Comparison of ENCODE assay signal across 8 cellular contexts in genomic region chr2:119517433-119517832, GRCh38. TPM values are rescaled to one million over a fixed set of nuclear protein-coding genes. Genes with fewer than 3 reads are reported as not detected.
DNase-seq lines count a peak whose midpoint lies in the region; TF ChIP-seq lines count a peak whose summit lies in the region.

No MANE protein-coding gene starts in this region.

- H2BK5ac ChIP-seq in mesendoderm (ENCODE audit: low read length): no peak overlapping the region

- H3K9ac ChIP-seq in SU-DHL-6 (ENCODE audit: low read length) (no peak overlapping the region), mesendoderm (ENCODE audit: low read length) (no peak overlapping the region)

- H3F3A ChIP-seq in SU-DHL-6 (ENCODE audit: insufficient read depth): no peaks in the 10 kb centered on the region

- no peak overlapping the region for H3K4ac ChIP-seq in mesendoderm (ENCODE audit: low read depth, low read length)

- H2AFZ ChIP-seq in SU-DHL-6 (ENCODE audit: low read depth, low read length, severe bottlenecking): no peak overlapping the region

- no peak overlapping the region for H4K5ac ChIP-seq in mesendoderm (ENCODE audit: low read length)

- H3K36me3 ChIP-seq in SU-DHL-6 (ENCODE audit: low read length) (no peaks in the 10 kb centered on the region), mesendoderm (ENCODE audit: control insufficient read depth, insufficient read depth, low read length) (no peaks in the 10 kb centered on the region), vagina (no peaks in the 10 kb centered on the region)

- no peak overlapping the region for H2BK15ac ChIP-seq in mesendoderm (replicated peaks; ENCODE audit: low read depth)

- H4K8ac ChIP-seq in mesendoderm (ENCODE audit: low read depth, low read length): no peak overlapping the region

- no peaks in the 10 kb centered on the region for H3K79me1 ChIP-seq in mesendoderm (ENCODE audit: low read length)

- no peak overlapping the region for H3K27ac ChIP-seq in SU-DHL-6 (ENCODE audit: low read depth, low read length)
- no peak overlapping the region for H3K27ac ChIP-seq in mesendoderm (ENCODE audit: low read depth, low read length)
- H3K27ac ChIP-seq in vagina: no peak overlapping the region

- H3K4me1 ChIP-seq in mesendoderm (ENCODE audit: control insufficient read depth, low read depth, low read length) (peaks cover 2% of the 10 kb centered on the region), vagina (no peaks in the 10 kb centered on the region)

- no CpG with 5 or more reads among the region's 7 CpGs for WGBS in mesendoderm (ENCODE audit: extremely low coverage, insufficient coverage, low lambda C conversion rate)

- no peaks in the 10 kb centered on the region for H3K79me2 ChIP-seq in SU-DHL-6 (ENCODE audit: insufficient read depth, low read length)
- no peaks in the 10 kb centered on the region for H3K79me2 ChIP-seq in mesendoderm (ENCODE audit: control insufficient read depth, insufficient read depth, low read length)

- H3K23ac ChIP-seq in mesendoderm (ENCODE audit: low read length): no peak overlapping the region

- H3K18ac ChIP-seq in mesendoderm (ENCODE audit: low read length): no peak overlapping the region

- H4K20me1 ChIP-seq in SU-DHL-6 (ENCODE audit: low read depth, low read length): no peaks in the 10 kb centered on the region

- H3K27me3 ChIP-seq in SU-DHL-6 (ENCODE audit: low read length) (no peaks in the 10 kb centered on the region), mesendoderm (ENCODE audit: insufficient read depth, low read length, poor library complexity) (peaks cover 1% of the 10 kb centered on the region), vagina (no peaks in the 10 kb centered on the region)

- H3K4me3 ChIP-seq in SU-DHL-6 (ENCODE audit: insufficient read depth, low read length, poor library complexity, severe bottlenecking) (no peak overlapping the region), choroid plexus epithelial cell (ENCODE audit: low read depth, low read length) (no peak overlapping the region), mesendoderm (ENCODE audit: low read length) (no peak overlapping the region), vagina (no peak overlapping the region)

- TF ChIP-seq CTCF in SU-DHL-6 (IDR thresholded peaks at IDR 0.05; ENCODE audit: insufficient read depth, low read length, poor library complexity, severe bottlenecking): peak; percentile 78
- TF ChIP-seq CTCF in choroid plexus epithelial cell (conservative IDR thresholded peaks at IDR 0.05; ENCODE audit: low read depth, low read length): peak; percentile 86
- peak in 2 of 3 experiments; percentile 15 to 26 for TF ChIP-seq CTCF in vagina (IDR thresholded peaks at IDR 0.05)

- H3K4me2 ChIP-seq in SU-DHL-6 (ENCODE audit: low read depth, low read length, poor library complexity, severe bottlenecking) (no peak overlapping the region), mesendoderm (ENCODE audit: low read length) (no peak overlapping the region)

- H2BK120ac ChIP-seq in mesendoderm (ENCODE audit: low read depth, low read length): no peak overlapping the region

- no peak overlapping the region for H2AK5ac ChIP-seq in mesendoderm (ENCODE audit: low read length)

- no peak for TF ChIP-seq POLR2A in vagina (IDR thresholded peaks at IDR 0.05)

- H3K9me3 ChIP-seq in SU-DHL-6 (ENCODE audit: insufficient read depth, low read length) (no peaks in the 10 kb centered on the region), vagina (no peaks in the 10 kb centered on the region)

- H3K9me2 ChIP-seq in SU-DHL-6 (replicated peaks; ENCODE audit: insufficient read depth, low read length): no peaks in the 10 kb centered on the region

- H3K56ac ChIP-seq in mesendoderm (ENCODE audit: low read length): no peak overlapping the region

- intact Hi-C loops in vagina (cut with DNase I): no loop called here

- DNase-seq in SHP77 (lab: John Stamatoyannopoulos, UW) (peak; percentile 3 to 24), SHP77 treated with DMSO at 0.1 percent for 48 hours (lab: John Stamatoyannopoulos, UW) (no peak), H4 (ENCODE audit: low spot score) (peak; percentile 49), LHCN-M2 (ENCODE audit: low read depth) (peak; percentile 25), choroid plexus epithelial cell (ENCODE audit: low read depth) (peak; percentile 72), mesendoderm (peak; percentile 77), vagina (ENCODE audit: extremely low spot score in 2 of 2) (no peak)

RNA-seq across cellular contexts. Expression of gene SCTR, which starts 6.8 kb away (rescaled TPM):
- total RNA-seq in H4 (2014; rRNA removed; shearing (Covaris generic)): not detected in 2 replicates
- not detected in 2 replicates for total RNA-seq in LHCN-M2 (2014; rRNA removed)
- not detected for polyA plus RNA-seq in LHCN-M2 (2012)
- not detected for polyA plus RNA-seq in mesendoderm (2013, experiment 1 of 2)
- polyA plus RNA-seq in mesendoderm (2013, experiment 2 of 2): not detected
- total RNA-seq in vagina: not detected

RNA-seq across cellular contexts. Expression of gene CFAP221, which starts 26.8 kb away (rescaled TPM):
- total RNA-seq in H4 (2014; rRNA removed; shearing (Covaris generic)): 1.0 TPM in 1 of 2 replicates, not detected in the other
- total RNA-seq in LHCN-M2 (2014; rRNA removed): not detected in 2 replicates
- polyA plus RNA-seq in LHCN-M2 (2012): not detected
- polyA plus RNA-seq in mesendoderm (2013, experiment 1 of 2): 0.67 TPM
- polyA plus RNA-seq in mesendoderm (2013, experiment 2 of 2): 0.87 TPM
- 3.9 TPM for total RNA-seq in vagina

Comparison
In these comparisons a context has a peak if more than half of its experiments do, and no peak if none do; other contexts are left out.
1. DNase-seq: peak in SHP77 (2 of 2), H4 (single experiment), LHCN-M2 (single experiment), choroid plexus epithelial cell (single experiment) and mesendoderm (single experiment); none in SHP77 treated with DMSO at 0.1 percent for 48 hours (single experiment) and vagina (0 of 2).
2. CTCF ChIP-seq: peak in every context shown above with its lines; median percentile 86 in choroid plexus epithelial cell; 78 in SU-DHL-6; 20 in vagina.